Comparison of ENCODE assay signal across 10 cellular contexts in genomic region chr3:124592658-124593441, GRCh38.
DNase-seq lines count a peak whose midpoint lies in the region; ATAC-seq, FAIRE-seq and TF ChIP-seq lines count a peak whose summit lies in the region.
"Had no signal": no experiment of that assay in that cellular context is flagged by ENCODE, and none has a peak within 500 bp of the region (broad histone marks: within the 10 kb centered on the region; RNA-seq: fewer than 3 reads in every experiment).

No MANE protein-coding gene starts in this region.

- peak overlapping the region; percentile 41 for H3K27ac Mint-ChIP-seq in T-helper 17 cell
- no peak overlapping the region for H3K27ac Mint-ChIP-seq in nephron progenitor cell

- FAIRE-seq in pancreas (lab: Jason Lieb, UNC) = no peak

- H3K36me3 Mint-ChIP-seq in T-helper 17 cell (ENCODE audit: low read depth) = no peaks in the 10 kb centered on the region
- peaks cover 11% of the 10 kb centered on the region for H3K36me3 Mint-ChIP-seq in nephron progenitor cell (ENCODE audit: low read depth)

- intact Hi-C loops in pancreas (cut with DNase I) = no loop called here
- intact Hi-C loops in dorsolateral prefrontal cortex (cut with DNase I) = no loop called here

- H3K4me1 Mint-ChIP-seq in T-helper 17 cell (peaks cover 13% of the 10 kb centered on the region), nephron progenitor cell (peaks cover 18% of the 10 kb centered on the region)

- peak overlapping the region; percentile 20 to 71 (median 42) for H3K27ac ChIP-seq in pancreas
- H3K27ac ChIP-seq in dorsolateral prefrontal cortex = no peak overlapping the region

- H3K9me3 ChIP-seq in T-helper 17 cell (ENCODE audit: control insufficient read depth, low read length, poor library complexity, severe bottlenecking) = no peaks in the 10 kb centered on the region
- no peaks in the 10 kb centered on the region for H3K9me3 ChIP-seq in pancreas

- WGBS in pancreas, 2 donors = 27 to 32% methylated on average over 3 of the region's 3 CpGs

- ATAC-seq in GM18907 (IDR thresholded peaks at IDR 0.05; ENCODE audit: unreplicated experiment) (peak; percentile 66), HG02623 (IDR thresholded peaks at IDR 0.05; ENCODE audit: unreplicated experiment) (peak; percentile 58), T-helper 17 cell (no peak), pancreas (peak; percentile 95 to 99 (median 98))

- H3K27me3 Mint-ChIP-seq in T-helper 17 cell (no peaks in the 10 kb centered on the region), nephron progenitor cell (ENCODE audit: low read depth, poor library complexity) (peaks cover 11% of the 10 kb centered on the region)

- TF ChIP-seq CTCF in pancreas (IDR thresholded peaks at IDR 0.05) (no peak), dorsolateral prefrontal cortex (IDR thresholded peaks at IDR 0.05 in 54 of 56, conservative IDR thresholded peaks at IDR 0.05 in 2 of 56; ENCODE audit: low read depth in 1 of 56, partially characterized antibody in 56 of 56) (no peak), nephron progenitor cell (IDR thresholded peaks at IDR 0.05) (no peak)

- H3K4me3 ChIP-seq in pancreas (no peak overlapping the region), dorsolateral prefrontal cortex (no peak overlapping the region), H7 (ENCODE audit: insufficient read depth, low read depth, low read length) (no peak overlapping the region)

- H3K27me3 ChIP-seq in pancreas = no peaks in the 10 kb centered on the region
- H3K27me3 ChIP-seq in dorsolateral prefrontal cortex = no peaks in the 10 kb centered on the region
- no peaks in the 10 kb centered on the region; the same call in 1 of the 2 replicates for H3K27me3 ChIP-seq in H7 (ENCODE audit: control insufficient read depth, insufficient read depth, low read length)

- peaks cover 27 to 50% (median 50%) of the 10 kb centered on the region in 3 donors for H3K4me1 ChIP-seq in pancreas

- H3K9me3 Mint-ChIP-seq in nephron progenitor cell = no peaks in the 10 kb centered on the region

- H3K36me3 ChIP-seq in pancreas (no peaks in the 10 kb centered on the region), H7 (replicated peaks; ENCODE audit: control insufficient read depth, insufficient read depth, low read length) (no peaks in the 10 kb centered on the region)

- no peak for DNase-seq in T-helper 17 cell
- DNase-seq in pancreas = peak; percentile 73 to 91 (median 87)
- no peak for DNase-seq in dorsolateral prefrontal cortex
- no peak for DNase-seq in nephron progenitor cell
- DNase-seq in H7 = no peak
- no peak for DNase-seq in GM19240 (ENCODE audit: insufficient read length, low spot score)
- DNase-seq: anterior cingulate cortex, left cardiac atrium had no signal

- peak overlapping the region; percentile 39 for H3K4me3 Mint-ChIP-seq in T-helper 17 cell
- H3K4me3 Mint-ChIP-seq in nephron progenitor cell = no peak overlapping the region

Comparison
In these comparisons a context has a peak if more than half of its experiments do, and no peak if none do; other contexts are left out.
1. DNase-seq: peak in pancreas (6 of 6); none in T-helper 17 cell (0 of 3), dorsolateral prefrontal cortex (0 of 10), nephron progenitor cell (single experiment), H7 (single experiment) and GM19240 (single experiment).
2. H3K27ac ChIP-seq: peak in pancreas (4 of 4); none in dorsolateral prefrontal cortex (0 of 59).